ENCODE assay signal across 28 cellular contexts in the genomic region with DNA sequence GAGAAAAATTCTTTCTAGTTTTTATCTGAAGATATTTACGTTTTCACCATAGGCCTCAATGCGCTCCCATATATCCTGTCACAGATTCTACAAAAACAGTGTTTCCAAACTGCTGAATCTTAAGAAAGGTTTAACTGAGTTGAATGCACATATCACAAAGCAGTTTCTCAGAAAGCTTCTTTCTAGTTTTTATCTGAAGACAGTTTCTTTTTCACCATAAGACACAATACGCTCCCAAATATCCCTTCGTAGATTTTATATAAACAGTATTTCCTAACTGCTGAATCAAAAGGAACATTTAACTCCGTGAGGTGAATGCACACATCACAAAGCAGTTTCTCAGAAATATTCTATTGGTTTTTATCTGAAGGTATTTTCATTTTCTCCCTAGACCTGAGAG.
"Had no signal": no experiment of that assay in that cellular context is flagged by ENCODE, and none has a peak within 500 bp of the region (broad histone marks: within the 10 kb centered on the region; RNA-seq: fewer than 3 reads in every experiment).

No MANE protein-coding gene starts in this region.

- H3K9me3 ChIP-seq: testis, thyroid gland had no signal

- H3K36me3 ChIP-seq: stomach, suprapubic skin, thoracic aorta, thyroid gland, tibial artery, tibial nerve, transverse colon, upper lobe of left lung, upper lobe of right lung, uterus, vagina had no signal

- H3K27ac Mint-ChIP-seq: stimulated activated effector memory CD8-positive, alpha-beta T cell treated with anti-CD3 and anti-CD28 coated beads, Interleukin-12 subunit alpha, Interleukin-12 subunit beta, amount 100 ng/mL, for 72 hours; stimulated activated memory B cell treated with anti-CD40 and anti-IgM and Interleukin-4, amounts not matched to agents 10 μg/mL and 1 μg/mL and 100 μg/mL, for 72 hours; stimulated activated naive B cell treated with anti-CD40 and anti-IgM and Interleukin-4, amounts not matched to agents 10 μg/mL and 1 μg/mL and 100 μg/mL, for 72 hours; stimulated activated naive CD8-positive, alpha-beta T cell treated with anti-CD3 and anti-CD28 coated beads, Interleukin-15, amount 100 ng/mL, for 72 hours; stimulated activated naive CD8-positive, alpha-beta T cell treated with anti-CD3 and anti-CD28 coated beads, Interleukin-15, Interleukin-2, amounts not matched to agents 100 ng/mL and 50 ng/mL, for 24 hours; type B pancreatic cell had no signal

- H3K27me3 Mint-ChIP-seq: stimulated activated memory B cell treated with anti-CD40 and anti-IgM and Interleukin-4, amounts not matched to agents 10 μg/mL and 1 μg/mL and 100 μg/mL, for 72 hours; stimulated activated naive B cell treated with anti-CD40 and anti-IgM and Interleukin-4, amounts not matched to agents 10 μg/mL and 1 μg/mL and 100 μg/mL, for 72 hours; stimulated activated naive CD8-positive, alpha-beta T cell treated with anti-CD3 and anti-CD28 coated beads, Interleukin-15, amount 100 ng/mL, for 72 hours; stimulated activated naive CD8-positive, alpha-beta T cell treated with anti-CD3 and anti-CD28 coated beads, Interleukin-15, Interleukin-2, amounts not matched to agents 100 ng/mL and 50 ng/mL, for 24 hours; type B pancreatic cell had no signal

- H3K36me3 Mint-ChIP-seq: stimulated activated effector memory CD8-positive, alpha-beta T cell treated with anti-CD3 and anti-CD28 coated beads, Interleukin-12 subunit alpha, Interleukin-12 subunit beta, amount 100 ng/mL, for 72 hours; stimulated activated memory B cell treated with anti-CD40 and anti-IgM and Interleukin-4, amounts not matched to agents 10 μg/mL and 1 μg/mL and 100 μg/mL, for 72 hours had no signal

- H3K4me1 Mint-ChIP-seq: stimulated activated effector memory CD8-positive, alpha-beta T cell treated with anti-CD3 and anti-CD28 coated beads, Interleukin-12 subunit alpha, Interleukin-12 subunit beta, amount 100 ng/mL, for 72 hours; stimulated activated memory B cell treated with anti-CD40 and anti-IgM and Interleukin-4, amounts not matched to agents 10 μg/mL and 1 μg/mL and 100 μg/mL, for 72 hours; stimulated activated naive B cell treated with anti-CD40 and anti-IgM and Interleukin-4, amounts not matched to agents 10 μg/mL and 1 μg/mL and 100 μg/mL, for 72 hours; stimulated activated naive CD8-positive, alpha-beta T cell treated with anti-CD3 and anti-CD28 coated beads, Interleukin-15, amount 100 ng/mL, for 72 hours had no signal

- H3K4me1 ChIP-seq: stomach, suprapubic skin, testis, thyroid gland, tibial artery, tibial nerve, transverse colon, upper lobe of left lung, upper lobe of right lung, uterus, vagina had no signal

- H3K27me3 ChIP-seq: stomach, suprapubic skin, testis, thyroid gland, tibial artery, tibial nerve, transverse colon, upper lobe of left lung, upper lobe of right lung, uterus, vagina had no signal

- H3K4me3 ChIP-seq: stomach, suprapubic skin, testis, thoracic aorta, thyroid gland, tibial artery, tibial nerve, transverse colon, upper lobe of left lung, upper lobe of right lung, uterus, vagina had no signal

- H3K27ac ChIP-seq: stomach, suprapubic skin, testis, thoracic aorta, thyroid gland, tibial artery, tibial nerve, transverse colon, upper lobe of left lung, upper lobe of right lung, uterus, vagina had no signal

- H3K4me3 Mint-ChIP-seq: stimulated activated effector memory CD8-positive, alpha-beta T cell treated with anti-CD3 and anti-CD28 coated beads, Interleukin-12 subunit alpha, Interleukin-12 subunit beta, amount 100 ng/mL, for 72 hours; stimulated activated memory B cell treated with anti-CD40 and anti-IgM and Interleukin-4, amounts not matched to agents 10 μg/mL and 1 μg/mL and 100 μg/mL, for 72 hours; stimulated activated naive B cell treated with anti-CD40 and anti-IgM and Interleukin-4, amounts not matched to agents 10 μg/mL and 1 μg/mL and 100 μg/mL, for 72 hours; stimulated activated naive CD8-positive, alpha-beta T cell treated with anti-CD3 and anti-CD28 coated beads, Interleukin-15, amount 100 ng/mL, for 72 hours; stimulated activated naive CD8-positive, alpha-beta T cell treated with anti-CD3 and anti-CD28 coated beads, Interleukin-15, Interleukin-2, amounts not matched to agents 100 ng/mL and 50 ng/mL, for 24 hours; type B pancreatic cell had no signal

- H3K9me3 Mint-ChIP-seq: type B pancreatic cell had no signal

- DNase-seq: stimulated activated CD4-positive, alpha-beta T cell treated with anti-CD3 and anti-CD28 coated beads, Interleukin-2, amount 100 ng/mL, for 48 hours; stimulated activated CD4-positive, alpha-beta T cell treated with anti-CD3 and anti-CD28 coated beads, Interleukin-4, amount 100 ng/mL, for 1 hour; stimulated activated CD4-positive, alpha-beta T cell treated with anti-CD3 and anti-CD28 coated beads, Interleukin-4, amount 100 ng/mL, for 24 hours; stimulated activated CD4-positive, alpha-beta T cell treated with anti-CD3 and anti-CD28 coated beads, Interleukin-4, amount 100 ng/mL, for 4 hours; stimulated activated CD8-positive, alpha-beta memory T cell treated with anti-CD3 and anti-CD28 coated beads, Interleukin-4, amount 100 ng/mL, for 48 hours; stimulated activated naive B cell treated with anti-CD40 and anti-IgM and Interleukin-4, amounts not matched to agents 10 μg/mL and 1 μg/mL and 100 μg/mL, for 72 hours; stimulated activated naive CD4-positive, alpha-beta T cell; stimulated activated naive CD4-positive, alpha-beta T cell treated with Interleukin-2 at 50 U/mL for 16 hours; stimulated activated naive CD8-positive, alpha-beta T cell treated with anti-CD3 and anti-CD28 coated beads, Interleukin-15, amount 100 ng/mL, for 72 hours; stimulated activated naive CD8-positive, alpha-beta T cell treated with anti-CD3 and anti-CD28 coated beads, Interleukin-15, Interleukin-2, amounts not matched to agents 100 U/mL and 50 U/mL, for 24 hours; stomach; substantia nigra; testis; thyroid gland; tibial artery; transverse colon; trophoblast cell; upper lobe of right lung; uterus had no signal
